ENCODE assay signal across 17 cellular contexts in the genomic region with DNA sequence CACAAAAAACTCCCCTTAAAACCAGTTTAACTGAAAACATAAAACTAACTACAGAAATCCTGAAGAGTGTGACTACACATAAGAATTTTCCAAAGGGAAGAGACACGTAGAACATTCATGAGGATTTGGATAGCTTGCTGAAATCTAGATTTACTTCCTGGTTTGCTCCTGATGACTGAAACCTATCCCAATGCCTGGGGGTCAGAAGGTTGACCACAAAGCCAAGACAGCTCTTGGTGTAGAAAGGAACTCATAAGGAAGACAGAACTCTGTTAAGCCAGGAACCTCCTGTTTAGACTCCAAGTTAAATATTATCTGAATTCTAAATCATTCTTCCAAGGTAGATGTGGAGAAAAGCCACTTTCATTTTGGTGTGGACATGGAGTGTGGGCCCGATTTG.
A peak's percentile ranks its signal among the peaks of the same experiment; 100 is the strongest.
DNase-seq lines count a peak whose midpoint lies in the region; ATAC-seq and TF ChIP-seq lines count a peak whose summit lies in the region.
"Had no signal": no experiment of that assay in that cellular context is flagged by ENCODE, and none has a peak within 500 bp of the region (broad histone marks: within the 10 kb centered on the region; RNA-seq: fewer than 3 reads in every experiment).

No MANE protein-coding gene starts in this region.

- no peak overlapping the region for H3K56ac ChIP-seq in IMR-90 (ENCODE audit: extremely low read depth, insufficient read depth, low read length)

- no peaks in the 10 kb centered on the region for H3K4me1 Mint-ChIP-seq in nephron progenitor cell
- H3K4me1 Mint-ChIP-seq: activated CD4-positive, alpha-beta T cell treated with anti-CD3 and anti-CD28 coated beads for 36 hours; activated naive CD4-positive, alpha-beta T cell treated with anti-CD3 and anti-CD28 coated beads, Interleukin-2, amount 50 U/mL, for 24 hours; CD14-positive monocyte had no signal

- no peak overlapping the region for H3K14ac ChIP-seq in IMR-90 (replicated peaks; ENCODE audit: low read depth, low read length)

- no peak overlapping the region for H3K9ac ChIP-seq in IMR-90 (ENCODE audit: low read depth, low read length)

- in situ Hi-C loops in IMR-90 (cut with MboI; ENCODE audit: low sequenced_read_pairs), result no loop called here

- H3K4ac ChIP-seq in IMR-90 (ENCODE audit: low read depth, low read length), result no peak overlapping the region

- H3K27me3 ChIP-seq in IMR-90 (ENCODE audit: control insufficient read depth, insufficient read depth, low read length) (no peaks in the 10 kb centered on the region), sigmoid colon (no peaks in the 10 kb centered on the region)

- ATAC-seq in IMR-90 (ENCODE audit: low read depth), result no peak
- ATAC-seq: activated CD4-positive, alpha-beta T cell treated with anti-CD3 and anti-CD28 coated beads for 36 hours; lower lobe of right lung had no signal

- no peaks in the 10 kb centered on the region for H4K20me1 ChIP-seq in IMR-90 (ENCODE audit: insufficient read depth, low read length)

- H3K18ac ChIP-seq in IMR-90 (ENCODE audit: low read depth, low read length), result no peak overlapping the region

- H2BK20ac ChIP-seq in IMR-90 (ENCODE audit: low read depth, low read length), result no peak overlapping the region

- no peaks in the 10 kb centered on the region for H3K27me3 Mint-ChIP-seq in nephron progenitor cell (ENCODE audit: low read depth, poor library complexity)

- CTCF ChIA-PET in IMR-90 (lab: Yijun Ruan, JAX), result no interaction called here

- WGBS in IMR-90 (ENCODE audit: extremely low coverage in 2 of 2, insufficient read length in 1 of 2), 2 experiments, result no CpG with 5 or more reads among the region's 2 CpGs
- 77 to 91% methylated on average over 2 of the region's 2 CpGs for WGBS in sigmoid colon, 2 donors

- no TSS peak for BruUV-seq in IMR-90 (replicated peaks; lab: Mats Ljungman, UMichigan)

- DNase-seq in Daoy (ENCODE audit: low read depth), result peak; percentile 13
- peak; percentile 61 for DNase-seq in IMR-90
- DNase-seq in choroid plexus epithelial cell (ENCODE audit: low read depth), result peak; percentile 23
- DNase-seq in kidney tubule cell (ENCODE audit: low spot score), result peak; percentile 98
- DNase-seq in HuH-7 (ENCODE audit: low spot score), result no peak
- DNase-seq in sigmoid colon, result no peak
- no peak for DNase-seq in nephron progenitor cell
- no peak for DNase-seq in C1 segment of cervical spinal cord (lab: John Stamatoyannopoulos, UW)
- DNase-seq: activated CD4-positive, alpha-beta T cell treated with anti-CD3 and anti-CD28 coated beads for 36 hours; DMS 273 treated with DMSO at 0.1 percent for 48 hours; lower lobe of right lung; NCI-H1417 treated with DMSO at 0.1 percent for 48 hours; NCI-H524; occipital lobe had no signal

- H3K79me1 ChIP-seq in IMR-90 (ENCODE audit: low read depth in 1 of 2, low read length in 2 of 2), result no peaks in the 10 kb centered on the region

- H2BK5ac ChIP-seq in IMR-90 (ENCODE audit: low read depth, low read length, poor library complexity, severe bottlenecking), result no peak overlapping the region

- no peak overlapping the region for H2AFZ ChIP-seq in IMR-90 (replicated peaks; ENCODE audit: low read length, poor library complexity)

- no peak overlapping the region for H3K23ac ChIP-seq in IMR-90 (ENCODE audit: low read depth, low read length)

- POLR2A ChIA-PET in IMR-90 (lab: Charles Lee; ENCODE audit: unreplicated experiment), result no interaction called here

- no peaks in the 10 kb centered on the region for H3K9me3 ChIP-seq in IMR-90 (ENCODE audit: control insufficient read depth, insufficient read depth, low read length)
- H3K9me3 ChIP-seq in sigmoid colon, result no peaks in the 10 kb centered on the region
- H3K9me3 ChIP-seq: lower lobe of right lung had no signal

- H3K4me1 ChIP-seq in IMR-90 (ENCODE audit: control insufficient read depth, insufficient read depth, low read length), result no peaks in the 10 kb centered on the region
- H3K4me1 ChIP-seq in sigmoid colon, result peaks cover 0 to 4% (median 2%) of the 10 kb centered on the region in 4 donors
- H3K4me1 ChIP-seq: lower lobe of right lung had no signal

- H2AK9ac ChIP-seq in IMR-90 (replicated peaks; ENCODE audit: low read depth, low read length, poor library complexity), result no peak overlapping the region

- H3K4me3 ChIP-seq in IMR-90 (ENCODE audit: insufficient read depth, low read depth, low read length), result no peak overlapping the region
- H3K4me3 ChIP-seq in choroid plexus epithelial cell (ENCODE audit: low read depth, low read length), result no peak overlapping the region
- no peak overlapping the region for H3K4me3 ChIP-seq in sigmoid colon
- H3K4me3 ChIP-seq: lower lobe of right lung had no signal

- dilution Hi-C loops in IMR-90 (cut with HindIII; ENCODE audit: low sequenced_read_pairs, unreplicated experiment), result no loop called here

- no peaks in the 10 kb centered on the region for H3K9me1 ChIP-seq in IMR-90 (ENCODE audit: insufficient read depth, low read length)

- H3K27ac ChIP-seq in IMR-90 (ENCODE audit: insufficient read depth, low read length) (no peak overlapping the region), sigmoid colon (no peak overlapping the region)
- H3K27ac ChIP-seq: lower lobe of right lung had no signal

- H3K27ac Mint-ChIP-seq in nephron progenitor cell, result no peak overlapping the region
- H3K27ac Mint-ChIP-seq: activated CD4-positive, alpha-beta T cell treated with anti-CD3 and anti-CD28 coated beads for 36 hours; activated naive CD4-positive, alpha-beta T cell treated with anti-CD3 and anti-CD28 coated beads, Interleukin-2, amount 50 U/mL, for 24 hours; activated T-helper 1 cell treated with anti-CD3 and anti-CD28 coated beads, Interleukin-12 subunit alpha, Interleukin-12 subunit beta, Interleukin-2, Interleukin-4 antibody, amounts not matched to agents 30 ng/mL and 10 ng/mL and 1 ng/mL, durations not matched to agents 14 hours and 24 hours and 36 hours; CD14-positive monocyte had no signal

- no peak for TF ChIP-seq POLR2A in IMR-90 (IDR thresholded peaks at IDR 0.05; ENCODE audit: low read depth, low read length)
- TF ChIP-seq POLR2A in sigmoid colon (IDR thresholded peaks at IDR 0.05), result no peak

- no peak overlapping the region for H2AK5ac ChIP-seq in IMR-90 (ENCODE audit: low read depth, low read length)

- H3K4me2 ChIP-seq in IMR-90 (ENCODE audit: low read depth, low read length), result no peak overlapping the region

- no peak for TF ChIP-seq EP300 in sigmoid colon (IDR thresholded peaks at IDR 0.05)

- intact Hi-C loops in IMR-90 (cut with micrococcal nuclease), result no loop called here
- intact Hi-C loops in sigmoid colon (cut with DNase I), result no loop called here

- H4K91ac ChIP-seq in IMR-90 (ENCODE audit: insufficient read depth, low read depth, low read length), result 0 out of 2 replicates have a peak overlapping the region, but pooled peaks have one; percentile 10

- H3K9me3 Mint-ChIP-seq in nephron progenitor cell, result no peaks in the 10 kb centered on the region
- H3K9me3 Mint-ChIP-seq: activated naive CD4-positive, alpha-beta T cell treated with anti-CD3 and anti-CD28 coated beads, Interleukin-2, amount 50 U/mL, for 24 hours; activated T-helper 1 cell treated with anti-CD3 and anti-CD28 coated beads, Interleukin-12 subunit alpha, Interleukin-12 subunit beta, Interleukin-2, Interleukin-4 antibody, amounts not matched to agents 30 ng/mL and 10 ng/mL and 1 ng/mL, durations not matched to agents 14 hours and 24 hours and 36 hours had no signal

- peak overlapping the region; percentile 37; the same call in 1 of the 2 replicates for H2BK120ac ChIP-seq in IMR-90 (ENCODE audit: low read depth, low read length)

- H4K5ac ChIP-seq in IMR-90 (ENCODE audit: low read depth, low read length), result no peak overlapping the region

- no peaks in the 10 kb centered on the region for H3K36me3 Mint-ChIP-seq in nephron progenitor cell (ENCODE audit: low read depth)
- H3K36me3 Mint-ChIP-seq: activated naive CD4-positive, alpha-beta T cell treated with anti-CD3 and anti-CD28 coated beads, Interleukin-2, amount 50 U/mL, for 24 hours; CD14-positive monocyte had no signal

- H3K4me3 Mint-ChIP-seq in nephron progenitor cell, result no peak overlapping the region
- H3K4me3 Mint-ChIP-seq: activated CD4-positive, alpha-beta T cell treated with anti-CD3 and anti-CD28 coated beads for 36 hours; activated naive CD4-positive, alpha-beta T cell treated with anti-CD3 and anti-CD28 coated beads, Interleukin-2, amount 50 U/mL, for 24 hours; activated T-helper 1 cell treated with anti-CD3 and anti-CD28 coated beads, Interleukin-12 subunit alpha, Interleukin-12 subunit beta, Interleukin-2, Interleukin-4 antibody, amounts not matched to agents 30 ng/mL and 10 ng/mL and 1 ng/mL, durations not matched to agents 14 hours and 24 hours and 36 hours; CD14-positive monocyte had no signal

- no peak for TF ChIP-seq RAD21 in IMR-90 (IDR thresholded peaks at IDR 0.05; ENCODE audit: low read length)

- TF ChIP-seq CTCF in IMR-90 (conservative IDR thresholded peaks at IDR 0.05; ENCODE audit: low read depth, low read length) (no peak), choroid plexus epithelial cell (conservative IDR thresholded peaks at IDR 0.05; ENCODE audit: low read depth, low read length) (no peak), sigmoid colon (IDR thresholded peaks at IDR 0.05) (no peak), nephron progenitor cell (IDR thresholded peaks at IDR 0.05) (no peak)

- H2BK15ac ChIP-seq in IMR-90 (ENCODE audit: low read depth, low read length), result no peak overlapping the region

- H3K36me3 ChIP-seq in IMR-90 (ENCODE audit: control insufficient read depth, insufficient read depth, low read length) (no peaks in the 10 kb centered on the region), sigmoid colon (peaks cover 0 to 4% (median 0%) of the 10 kb centered on the region in 4 donors)
- H3K36me3 ChIP-seq: lower lobe of right lung had no signal

- peak overlapping the region in 1 of 2 experiments; percentile 29; a peak in 1 of 4 replicates for H4K8ac ChIP-seq in IMR-90 (ENCODE audit: low read depth in 2 of 2, low read length in 2 of 2)

TF ChIP-seq in IMR-90, 13 proteins besides CTCF, POLR2A, EP300 and RAD21:
- no peak for TF ChIP-seq MXI1 (IDR thresholded peaks at IDR 0.05; ENCODE audit: borderline replicate concordance, low read depth, low read length)
- no peak for TF ChIP-seq MAZ (IDR thresholded peaks at IDR 0.05; ENCODE audit: borderline replicate concordance, low read depth, low read length)

Comparison
In these comparisons a context has a peak if more than half of its experiments do, and no peak if none do; other contexts are left out.
1. DNase-seq: peak in Daoy (single experiment), IMR-90 (single experiment), choroid plexus epithelial cell (single experiment) and kidney tubule cell (single experiment); none in HuH-7 (single experiment), sigmoid colon (single experiment), nephron progenitor cell (single experiment) and C1 segment of cervical spinal cord (0 of 14).